1 cellular context compared by ENCODE assay signal in the genomic region with DNA sequence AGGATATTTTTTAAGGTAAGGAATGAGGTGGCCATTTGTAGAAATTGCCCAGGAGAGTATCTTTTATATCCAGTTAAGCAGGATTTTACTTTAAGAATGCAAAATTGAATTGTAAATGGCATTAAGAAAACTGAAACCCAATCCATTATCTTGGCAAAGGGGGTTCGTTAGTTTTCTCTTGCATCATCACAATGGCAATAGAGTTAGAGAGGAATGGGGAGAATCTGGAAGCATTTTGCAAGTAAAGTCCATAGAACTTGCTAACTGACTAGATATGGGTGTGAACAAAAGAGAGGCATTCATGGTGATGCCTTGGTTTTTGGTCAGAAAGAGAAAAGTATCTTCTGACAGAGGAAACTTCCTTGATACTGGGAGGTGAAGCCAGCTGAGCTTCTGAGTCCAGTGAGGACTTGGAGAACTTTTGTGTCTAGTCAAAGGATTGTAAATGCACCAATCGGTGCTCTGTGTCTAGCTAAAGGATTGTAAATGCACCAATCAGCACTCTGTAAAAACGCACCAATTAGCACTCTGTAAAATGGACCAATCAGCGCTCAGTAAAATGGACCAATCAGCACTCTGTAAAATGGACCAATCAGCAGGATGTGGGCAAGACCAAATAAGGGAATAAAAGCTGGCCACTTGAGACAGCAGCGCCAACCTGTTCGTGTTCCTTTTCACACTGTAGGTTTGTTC.
TF ChIP-seq lines count a peak whose summit lies in the region.

No MANE protein-coding gene starts in this region.

TF ChIP-seq in K562, 482 proteins besides CTCF, POLR2A, EP300 and RAD21:
- TF ChIP-seq NFYB (IDR thresholded peaks at IDR 0.05; ENCODE audit: extremely low read depth, insufficient read length) = peak; percentile 73
- TF ChIP-seq ZNF165 (CRISPR knock-in tag; IDR thresholded peaks at IDR 0.05; ENCODE audit: borderline replicate concordance) = no peak
- no peak for TF ChIP-seq PTTG1 (tag; IDR thresholded peaks at IDR 0.05; ENCODE audit: low read depth)
- no peak for TF ChIP-seq KLF13 (tag; IDR thresholded peaks at IDR 0.05; ENCODE audit: borderline replicate concordance, low read depth)
- peak; percentile 39 for TF ChIP-seq RBM25 (IDR thresholded peaks at IDR 0.05; ENCODE audit: low read depth, low read length, severe bottlenecking)
- TF ChIP-seq NRF1 (conservative IDR thresholded peaks at IDR 0.05 in 1 of 2, IDR thresholded peaks at IDR 0.05 in 1 of 2) = no peak
- peak; percentile 3 for TF ChIP-seq FOS (IDR thresholded peaks at IDR 0.05; ENCODE audit: extremely low read depth, insufficient read length)
- TF ChIP-seq, protein P1, sequence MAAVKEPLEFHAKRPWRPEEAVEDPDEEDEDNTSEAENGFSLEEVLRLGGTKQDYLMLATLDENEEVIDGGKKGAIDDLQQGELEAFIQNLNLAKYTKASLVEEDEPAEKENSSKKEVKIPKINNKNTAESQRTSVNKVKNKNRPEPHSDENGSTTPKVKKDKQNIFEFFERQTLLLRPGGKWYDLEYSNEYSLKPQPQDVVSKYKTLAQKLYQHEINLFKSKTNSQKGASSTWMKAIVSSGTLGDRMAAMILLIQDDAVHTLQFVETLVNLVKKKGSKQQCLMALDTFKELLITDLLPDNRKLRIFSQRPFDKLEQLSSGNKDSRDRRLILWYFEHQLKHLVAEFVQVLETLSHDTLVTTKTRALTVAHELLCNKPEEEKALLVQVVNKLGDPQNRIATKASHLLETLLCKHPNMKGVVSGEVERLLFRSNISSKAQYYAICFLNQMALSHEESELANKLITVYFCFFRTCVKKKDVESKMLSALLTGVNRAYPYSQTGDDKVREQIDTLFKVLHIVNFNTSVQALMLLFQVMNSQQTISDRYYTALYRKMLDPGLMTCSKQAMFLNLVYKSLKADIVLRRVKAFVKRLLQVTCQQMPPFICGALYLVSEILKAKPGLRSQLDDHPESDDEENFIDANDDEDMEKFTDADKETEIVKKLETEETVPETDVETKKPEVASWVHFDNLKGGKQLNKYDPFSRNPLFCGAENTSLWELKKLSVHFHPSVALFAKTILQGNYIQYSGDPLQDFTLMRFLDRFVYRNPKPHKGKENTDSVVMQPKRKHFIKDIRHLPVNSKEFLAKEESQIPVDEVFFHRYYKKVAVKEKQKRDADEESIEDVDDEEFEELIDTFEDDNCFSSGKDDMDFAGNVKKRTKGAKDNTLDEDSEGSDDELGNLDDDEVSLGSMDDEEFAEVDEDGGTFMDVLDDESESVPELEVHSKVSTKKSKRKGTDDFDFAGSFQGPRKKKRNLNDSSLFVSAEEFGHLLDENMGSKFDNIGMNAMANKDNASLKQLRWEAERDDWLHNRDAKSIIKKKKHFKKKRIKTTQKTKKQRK (IDR thresholded peaks at IDR 0.05; ENCODE audit: borderline replicate concordance, low read depth, low read length) = no peak
- TF ChIP-seq RNF2 (IDR thresholded peaks at IDR 0.05) = no peak
- TF ChIP-seq SRF (CRISPR knock-in tag; IDR thresholded peaks at IDR 0.05) = peak in 1 of 2 experiments; percentile 80; a peak in 2 of 4 replicates
- TF ChIP-seq ZNF316 (IDR thresholded peaks at IDR 0.05) = 0 out of 2 replicates have a peak, but pooled peaks have one; percentile 42
- TF ChIP-seq IFI16 (CRISPR knock-in tag; IDR thresholded peaks at IDR 0.05) = no peak
- TF ChIP-seq BDP1 (IDR thresholded peaks at IDR 0.05; ENCODE audit: insufficient read depth, insufficient read length) = no peak
